In the genomic region with DNA sequence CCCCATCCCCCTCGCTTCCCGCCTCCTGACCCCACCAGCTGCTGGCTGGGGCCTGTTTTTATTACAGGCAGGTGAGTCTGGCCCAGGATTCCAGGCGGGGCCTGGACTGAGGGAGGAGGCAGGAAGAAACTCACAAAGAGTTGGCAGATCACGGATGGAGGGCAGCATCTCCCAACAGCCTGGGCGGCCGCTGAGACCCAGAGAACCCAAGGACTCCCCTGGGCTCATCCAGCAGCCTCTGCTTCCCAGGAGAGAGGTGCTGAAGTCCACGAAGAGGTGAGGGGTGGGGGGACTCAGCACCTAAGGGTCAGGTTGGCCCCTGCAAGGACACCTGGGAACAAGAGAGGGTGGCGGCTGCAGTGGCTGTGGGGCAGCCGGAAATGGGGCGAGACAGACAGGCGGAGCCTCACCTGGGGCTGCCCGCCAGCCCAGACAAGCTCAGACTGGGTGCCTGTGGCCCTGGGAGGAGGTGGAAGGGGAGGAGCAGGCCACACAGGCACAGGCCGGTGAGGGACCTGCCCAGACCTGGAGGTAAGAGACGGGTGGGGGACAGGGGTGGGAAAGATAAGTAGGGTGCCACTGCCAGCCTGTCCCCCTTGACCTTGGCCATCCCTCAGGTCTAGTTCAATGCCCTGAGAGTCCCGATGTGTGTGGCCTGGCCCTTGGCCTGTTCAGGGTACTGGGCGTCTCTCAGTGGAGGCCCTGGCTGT, we compare ENCODE assay signal across 11 cellular contexts. TPM values are rescaled to one million over a fixed set of nuclear protein-coding genes. Genes with fewer than 3 reads are reported as not detected.
A peak's percentile ranks its signal among the peaks of the same experiment; 100 is the strongest.
DNase-seq lines count a peak whose midpoint lies in the region; ATAC-seq and TF ChIP-seq lines count a peak whose summit lies in the region.
"Had no signal": no experiment of that assay in that cellular context is flagged by ENCODE, and none has a peak within 500 bp of the region (broad histone marks: within the 10 kb centered on the region; RNA-seq: fewer than 3 reads in every experiment).

No MANE protein-coding gene starts in this region.

- no peak overlapping the region for H3K14ac ChIP-seq in mesenchymal stem cell (ENCODE audit: low read length in 2 of 2)

- H2BK120ac ChIP-seq in mesenchymal stem cell (ENCODE audit: low read depth, low read length): no peak overlapping the region

- no peak overlapping the region for H3K27ac ChIP-seq in mesenchymal stem cell (ENCODE audit: low read length, poor library complexity, severe bottlenecking)

- no peaks in the 10 kb centered on the region for H3K36me3 ChIP-seq in mesenchymal stem cell (ENCODE audit: control insufficient read depth in 1 of 2, insufficient read depth in 2 of 2, low read depth in 1 of 2, low read length in 2 of 2)

- H3K79me1 ChIP-seq in mesenchymal stem cell (replicated peaks; ENCODE audit: low read length, poor library complexity, severe bottlenecking): no peaks in the 10 kb centered on the region

- H3K4me3 Mint-ChIP-seq in natural killer cell treated with Interleukin-12 subunit alpha and Interleukin-12 subunit beta and Interleukin-15 and Interleukin-18, amount 100 ng/mL, for 72 hours: no peak overlapping the region
- no peak overlapping the region for H3K4me3 Mint-ChIP-seq in natural killer cell
- H3K4me3 Mint-ChIP-seq in activated naive CD8-positive, alpha-beta T cell treated with anti-CD3 and anti-CD28 coated beads, Interleukin-2, amount 10 ng/mL, durations not matched to agents 7 days and 5 days: no peak overlapping the region
- H3K4me3 Mint-ChIP-seq: CD4-positive, alpha-beta T cell; naive thymus-derived CD4-positive, alpha-beta T cell had no signal

- H3K9me3 ChIP-seq in mesenchymal stem cell (ENCODE audit: control insufficient read depth, low read length): no peaks in the 10 kb centered on the region

- no peak overlapping the region for H3K27ac Mint-ChIP-seq in natural killer cell treated with Interleukin-12 subunit alpha and Interleukin-12 subunit beta and Interleukin-15 and Interleukin-18, amount 100 ng/mL, for 72 hours
- peak overlapping the region in 1 of 2 donors; percentile 25 for H3K27ac Mint-ChIP-seq in natural killer cell
- peak overlapping the region; percentile 54 for H3K27ac Mint-ChIP-seq in activated naive CD8-positive, alpha-beta T cell treated with anti-CD3 and anti-CD28 coated beads, Interleukin-2, amount 10 ng/mL, durations not matched to agents 7 days and 5 days
- H3K27ac Mint-ChIP-seq: CD4-positive, alpha-beta T cell had no signal

- no peak overlapping the region for H2AFZ ChIP-seq in mesenchymal stem cell (ENCODE audit: low read depth, low read length)

- H2AK5ac ChIP-seq in mesenchymal stem cell (ENCODE audit: low read length, severe bottlenecking): peak overlapping the region; percentile 37

- H3K4me3 ChIP-seq in mesenchymal stem cell (ENCODE audit: insufficient read depth in 1 of 2, low read depth in 1 of 2, low read length in 2 of 2): no peak overlapping the region

- no peak overlapping the region for H4K8ac ChIP-seq in mesenchymal stem cell (ENCODE audit: low read length)

- H3K27me3 Mint-ChIP-seq in natural killer cell treated with Interleukin-12 subunit alpha and Interleukin-12 subunit beta and Interleukin-15 and Interleukin-18, amount 100 ng/mL, for 72 hours: no peaks in the 10 kb centered on the region
- H3K27me3 Mint-ChIP-seq in natural killer cell (ENCODE audit: low read depth in 2 of 2): no peaks in the 10 kb centered on the region
- no peaks in the 10 kb centered on the region for H3K27me3 Mint-ChIP-seq in activated naive CD8-positive, alpha-beta T cell treated with anti-CD3 and anti-CD28 coated beads, Interleukin-2, amount 10 ng/mL, durations not matched to agents 7 days and 5 days
- H3K27me3 Mint-ChIP-seq: CD4-positive, alpha-beta T cell; naive thymus-derived CD4-positive, alpha-beta T cell had no signal

- H2BK15ac ChIP-seq in mesenchymal stem cell (ENCODE audit: low read depth, poor library complexity, severe bottlenecking): no peak overlapping the region

- no peak for TF ChIP-seq CTCF in natural killer cell (IDR thresholded peaks at IDR 0.05)

- WGBS in mesenchymal stem cell: 84% methylated on average over 16 of the region's 16 CpGs

- no peak overlapping the region for H3K18ac ChIP-seq in mesenchymal stem cell (ENCODE audit: low read depth in 1 of 2, low read length in 2 of 2)

- no peaks in the 10 kb centered on the region for H3K27me3 ChIP-seq in mesenchymal stem cell (ENCODE audit: control insufficient read depth in 1 of 2, insufficient read depth in 1 of 2, low read length in 2 of 2)

- H3K4ac ChIP-seq in mesenchymal stem cell (ENCODE audit: low read depth in 1 of 2, low read length in 2 of 2): no peak overlapping the region

- intact Hi-C loops in natural killer cell (cut with micrococcal nuclease): no loop called here

- H4K91ac ChIP-seq in mesenchymal stem cell (ENCODE audit: low read length): no peak overlapping the region

- H3K23ac ChIP-seq in mesenchymal stem cell (ENCODE audit: low read length in 2 of 2): no peak overlapping the region

- peaks cover 46% of the 10 kb centered on the region for H3K4me1 ChIP-seq in mesenchymal stem cell (ENCODE audit: control insufficient read depth, insufficient read depth, low read depth, low read length)

- no peak overlapping the region for H2BK5ac ChIP-seq in mesenchymal stem cell (ENCODE audit: low read depth, low read length, poor library complexity, severe bottlenecking)

- POLR2A ChIA-PET in activated naive CD8-positive, alpha-beta T cell treated with anti-CD3 and anti-CD28 coated beads, Interleukin-2, amount 10 ng/mL, durations not matched to agents 7 days and 5 days (lab: Charles Lee): no interaction called here

- peak; percentile 57 for DNase-seq in natural killer cell treated with Interleukin-12 subunit alpha and Interleukin-12 subunit beta and Interleukin-15 and Interleukin-18, amount 100 ng/mL, for 72 hours (ENCODE audit: low spot score)
- no peak for DNase-seq in natural killer cell
- peak; percentile 21 for DNase-seq in activated naive CD8-positive, alpha-beta T cell treated with anti-CD3 and anti-CD28 coated beads, Interleukin-2, amount 10 ng/mL, durations not matched to agents 7 days and 5 days
- no peak for DNase-seq in mesenchymal stem cell
- no peak for DNase-seq in KBM-7
- DNase-seq: naive thymus-derived CD4-positive, alpha-beta T cell had no signal

- peaks cover 18 to 19% of the 10 kb centered on the region in 2 donors for H3K4me1 Mint-ChIP-seq in natural killer cell treated with Interleukin-12 subunit alpha and Interleukin-12 subunit beta and Interleukin-15 and Interleukin-18, amount 100 ng/mL, for 72 hours (ENCODE audit: low read depth in 2 of 2)
- H3K4me1 Mint-ChIP-seq in natural killer cell: peaks cover 23 to 30% of the 10 kb centered on the region in 2 donors
- peaks cover 7% of the 10 kb centered on the region for H3K4me1 Mint-ChIP-seq in activated naive CD8-positive, alpha-beta T cell treated with anti-CD3 and anti-CD28 coated beads, Interleukin-2, amount 10 ng/mL, durations not matched to agents 7 days and 5 days

- in situ Hi-C loops in KBM-7 (cut with MboI; ENCODE audit: low pct_unique_long_range_greater_than_20kb, low sequenced_read_pairs): no loop called here

- H2BK12ac ChIP-seq in mesenchymal stem cell (ENCODE audit: low read length in 2 of 2): no peak overlapping the region

- H3K36me3 Mint-ChIP-seq in natural killer cell treated with Interleukin-12 subunit alpha and Interleukin-12 subunit beta and Interleukin-15 and Interleukin-18, amount 100 ng/mL, for 72 hours: no peaks in the 10 kb centered on the region
- no peaks in the 10 kb centered on the region for H3K36me3 Mint-ChIP-seq in natural killer cell
- H3K36me3 Mint-ChIP-seq in activated naive CD8-positive, alpha-beta T cell treated with anti-CD3 and anti-CD28 coated beads, Interleukin-2, amount 10 ng/mL, durations not matched to agents 7 days and 5 days: no peaks in the 10 kb centered on the region
- H3K36me3 Mint-ChIP-seq: naive thymus-derived CD4-positive, alpha-beta T cell had no signal

- no peak overlapping the region for H3K9ac ChIP-seq in mesenchymal stem cell (ENCODE audit: low read length)

- no peak overlapping the region for H3K4me2 ChIP-seq in mesenchymal stem cell (ENCODE audit: low read length, poor library complexity, severe bottlenecking)

- no peaks in the 10 kb centered on the region for H3K9me3 Mint-ChIP-seq in natural killer cell treated with Interleukin-12 subunit alpha and Interleukin-12 subunit beta and Interleukin-15 and Interleukin-18, amount 100 ng/mL, for 72 hours
- H3K9me3 Mint-ChIP-seq in natural killer cell: no peaks in the 10 kb centered on the region
- no peaks in the 10 kb centered on the region for H3K9me3 Mint-ChIP-seq in activated naive CD8-positive, alpha-beta T cell treated with anti-CD3 and anti-CD28 coated beads, Interleukin-2, amount 10 ng/mL, durations not matched to agents 7 days and 5 days
- H3K9me3 Mint-ChIP-seq: CD4-positive, alpha-beta T cell; naive thymus-derived CD4-positive, alpha-beta T cell had no signal

- no peak for ATAC-seq in natural killer cell treated with Interleukin-12 subunit alpha and Interleukin-12 subunit beta and Interleukin-15 and Interleukin-18, amount 100 ng/mL, for 72 hours
- ATAC-seq in natural killer cell (no peak), HG03565 (IDR thresholded peaks at IDR 0.05; ENCODE audit: unreplicated experiment) (no peak), GM19467 (IDR thresholded peaks at IDR 0.05; ENCODE audit: unreplicated experiment) (no peak), HG02981 (IDR thresholded peaks at IDR 0.05; ENCODE audit: unreplicated experiment) (no peak)
- ATAC-seq in activated naive CD8-positive, alpha-beta T cell treated with anti-CD3 and anti-CD28 coated beads, Interleukin-2, amount 10 ng/mL, durations not matched to agents 7 days and 5 days (ENCODE audit: low read depth): no peak
- ATAC-seq: naive thymus-derived CD4-positive, alpha-beta T cell had no signal

RNA-seq across cellular contexts. Expression of a gene that starts 8.7 kb away (rescaled TPM):
- total RNA-seq in natural killer cell treated with Interleukin-12 subunit alpha and Interleukin-12 subunit beta and Interleukin-15 and Interleukin-18, amount 100 ng/mL, for 72 hours: 10 to 100 TPM in 1 of 2 donors, 1 to 10 TPM in 1; 4.8 to 13.7 TPM
- 100 to 1,000 TPM; 830 to 949 (median 858) TPM for total RNA-seq in natural killer cell
- total RNA-seq in activated naive CD8-positive, alpha-beta T cell treated with anti-CD3 and anti-CD28 coated beads, Interleukin-2, amount 10 ng/mL, durations not matched to agents 7 days and 5 days: 1 to 10 TPM; 4.3 to 5.6 TPM
- 4.0 TPM for polyA plus RNA-seq in mesenchymal stem cell (2013, experiment 1 of 2)
- polyA plus RNA-seq in mesenchymal stem cell (2013, experiment 2 of 2): 4.4 TPM

RNA-seq across cellular contexts. Expression of a gene that starts 48.3 kb away (rescaled TPM):
- 10 to 100 TPM; 25.4 to 28.9 TPM for total RNA-seq in natural killer cell treated with Interleukin-12 subunit alpha and Interleukin-12 subunit beta and Interleukin-15 and Interleukin-18, amount 100 ng/mL, for 72 hours
- 10 to 100 TPM; 16.6 to 57.3 (median 20.7) TPM for total RNA-seq in natural killer cell
- not detected for total RNA-seq in activated naive CD8-positive, alpha-beta T cell treated with anti-CD3 and anti-CD28 coated beads, Interleukin-2, amount 10 ng/mL, durations not matched to agents 7 days and 5 days
- not detected for polyA plus RNA-seq in mesenchymal stem cell (2013, experiment 1 of 2)
- polyA plus RNA-seq in mesenchymal stem cell (2013, experiment 2 of 2): not detected
- total RNA-seq: T-helper 2 cell treated with Interferon-gamma antibody and Interleukin-4, amounts not matched to agents 100 ng/mL and 5 ng/mL, for 36 hours had no signal
- polyA plus RNA-seq: naive thymus-derived CD4-positive, alpha-beta T cell had no signal

Comparison
In these comparisons a context has a peak if more than half of its experiments do, and no peak if none do; other contexts are left out.
1. DNase-seq: peak in natural killer cell treated with Interleukin-12 subunit alpha and Interleukin-12 subunit beta and Interleukin-15 and Interleukin-18, amount 100 ng/mL, for 72 hours (single experiment) and activated naive CD8-positive, alpha-beta T cell treated with anti-CD3 and anti-CD28 coated beads, Interleukin-2, amount 10 ng/mL, durations not matched to agents 7 days and 5 days (single experiment); none in natural killer cell (single experiment), mesenchymal stem cell (single experiment) and KBM-7 (single experiment).
2. RNA of a gene that starts 8.7 kb away (total RNA-seq): 830 to 949 TPM in natural killer cell; 4.8 to 13.7 TPM in natural killer cell treated with Interleukin-12 subunit alpha and Interleukin-12 subunit beta and Interleukin-15 and Interleukin-18, amount 100 ng/mL, for 72 hours and 4.3 to 5.6 TPM in activated naive CD8-positive, alpha-beta T cell treated with anti-CD3 and anti-CD28 coated beads, Interleukin-2, amount 10 ng/mL, durations not matched to agents 7 days and 5 days; every median in the first group is over 10 times any median in the second.
3. RNA of a gene that starts 48.3 kb away (total RNA-seq): 25.4 to 28.9 TPM in natural killer cell treated with Interleukin-12 subunit alpha and Interleukin-12 subunit beta and Interleukin-15 and Interleukin-18, amount 100 ng/mL, for 72 hours and 16.6 to 57.3 TPM in natural killer cell; not detected in activated naive CD8-positive, alpha-beta T cell treated with anti-CD3 and anti-CD28 coated beads, Interleukin-2, amount 10 ng/mL, durations not matched to agents 7 days and 5 days; every median in the first group is over 10 times any median in the second.